In genomic region chr15:74545776-74546656, GRCh38 we compare ENCODE assay signal across 1 cellular context.
TF ChIP-seq lines count a peak whose summit lies in the region.

No MANE protein-coding gene starts in this region.

TF ChIP-seq in HEK293, 187 proteins besides CTCF, POLR2A, EP300 and RAD21 (continued from another document and continues in another):
- TF ChIP-seq KLF10 (tag by site-specific recombination; IDR thresholded peaks at IDR 0.05) (peak; percentile 100), ZNF514 (tag by site-specific recombination; IDR thresholded peaks at IDR 0.05) (no peak), ZNF26 (tag by site-specific recombination; IDR thresholded peaks at IDR 0.05) (no peak), ZNF830 (tag by site-specific recombination; IDR thresholded peaks at IDR 0.05; ENCODE audit: low read depth) (no peak), ZNF132 (tag by site-specific recombination; IDR thresholded peaks at IDR 0.05; ENCODE audit: borderline replicate concordance) (no peak), ZNF239 (tag by site-specific recombination; IDR thresholded peaks at IDR 0.05) (no peak), ZSCAN4 (tag by site-specific recombination; IDR thresholded peaks at IDR 0.05) (peak; percentile 97), ZNF664 (tag by site-specific recombination; IDR thresholded peaks at IDR 0.05) (peak; percentile 89; the same call in 1 of the 2 replicates), REPIN1 (tag by site-specific recombination; IDR thresholded peaks at IDR 0.05; ENCODE audit: low read depth) (no peak; the same call in 1 of the 2 replicates), ZNF366 (tag by site-specific recombination; conservative IDR thresholded peaks at IDR 0.05) (peak; percentile 98), ZNF140 (tag by site-specific recombination; IDR thresholded peaks at IDR 0.05) (no peak), ZIC2 (tag by site-specific recombination; IDR thresholded peaks at IDR 0.05) (peak; percentile 99), WT1 (tag by site-specific recombination; IDR thresholded peaks at IDR 0.05) (peak; percentile 97), ZNF48 (tag by site-specific recombination; IDR thresholded peaks at IDR 0.05) (no peak), REST (tag by site-specific recombination; IDR thresholded peaks at IDR 0.05) (no peak; the same call in 1 of the 2 replicates), ZFP3 (tag by site-specific recombination; IDR thresholded peaks at IDR 0.05; ENCODE audit: low read depth) (peak; percentile 68; the same call in 1 of the 2 replicates), ZNF404 (tag by site-specific recombination; IDR thresholded peaks at IDR 0.05) (no peak), MEIS1 (CRISPR knock-in tag; IDR thresholded peaks at IDR 0.05; ENCODE audit: borderline replicate concordance) (peak; percentile 65; the same call in 1 of the 2 replicates), ZNF350 (tag by site-specific recombination; IDR thresholded peaks at IDR 0.05) (no peak), ZFP69B (tag by site-specific recombination; IDR thresholded peaks at IDR 0.05) (peak; percentile 95), ZNF174 (tag by site-specific recombination; IDR thresholded peaks at IDR 0.05) (no peak), ZNF843 (tag by site-specific recombination; IDR thresholded peaks at IDR 0.05) (peak; percentile 99), ZNF555 (tag by site-specific recombination; conservative IDR thresholded peaks at IDR 0.05) (no peak), TCF7L2 (IDR thresholded peaks at IDR 0.05; ENCODE audit: borderline replicate concordance, low read depth, low read length) (peak; percentile 91), ZNF16 (tag by site-specific recombination; IDR thresholded peaks at IDR 0.05; ENCODE audit: low read depth) (no peak), ZNF776 (tag by site-specific recombination; IDR thresholded peaks at IDR 0.05; ENCODE audit: borderline replicate concordance) (no peak), ZNF473 (tag by site-specific recombination; IDR thresholded peaks at IDR 0.05) (no peak), ZNF292 (tag by site-specific recombination; IDR thresholded peaks at IDR 0.05; ENCODE audit: borderline replicate concordance, low read depth) (no peak), ZBTB21 (tag by site-specific recombination; IDR thresholded peaks at IDR 0.05) (peak; percentile 97), ZNF2 (tag by site-specific recombination; IDR thresholded peaks at IDR 0.05) (peak; percentile 98), HOXC10 (CRISPR knock-in tag; IDR thresholded peaks at IDR 0.05) (peak; percentile 79; the same call in 1 of the 2 replicates), ZNF701 (tag by site-specific recombination; IDR thresholded peaks at IDR 0.05) (no peak), ZNF549 (tag by site-specific recombination; IDR thresholded peaks at IDR 0.05) (no peak), ZNF354C (tag by site-specific recombination; IDR thresholded peaks at IDR 0.05; ENCODE audit: borderline replicate concordance, low read depth) (peak; percentile 14; the same call in 1 of the 2 replicates), ZNF610 (tag by site-specific recombination; IDR thresholded peaks at IDR 0.05; ENCODE audit: borderline replicate concordance) (peak; percentile 96), ZNF707 (tag by site-specific recombination; IDR thresholded peaks at IDR 0.05) (no peak), ZNF221 (tag by site-specific recombination; IDR thresholded peaks at IDR 0.05; ENCODE audit: borderline replicate concordance) (peak; percentile 85; the same call in 1 of the 2 replicates), MYNN (tag by site-specific recombination; IDR thresholded peaks at IDR 0.05; ENCODE audit: borderline replicate concordance) (peak; percentile 78; the same call in 1 of the 2 replicates), ZNF629 (tag by site-specific recombination; IDR thresholded peaks at IDR 0.05) (peak; percentile 99), ZNF157 (tag by site-specific recombination; IDR thresholded peaks at IDR 0.05) (peak; percentile 71), ZNF600 (tag by site-specific recombination; IDR thresholded peaks at IDR 0.05) (peak; percentile 100), ZNF121 (tag by site-specific recombination; IDR thresholded peaks at IDR 0.05) (peak; percentile 66; the same call in 1 of the 2 replicates), ZNF19 (tag by site-specific recombination; IDR thresholded peaks at IDR 0.05; ENCODE audit: low read depth) (peak; percentile 54; the same call in 1 of the 2 replicates), ZBTB26 (tag by site-specific recombination; optimal IDR thresholded peaks at IDR 0.05) (peak; percentile 77), MZF1 (tag by site-specific recombination; IDR thresholded peaks at IDR 0.05; ENCODE audit: borderline replicate concordance) (peak; percentile 88), ZNF792 (tag by site-specific recombination; IDR thresholded peaks at IDR 0.05) (peak; percentile 89), GLI4 (tag by site-specific recombination; IDR thresholded peaks at IDR 0.05) (peak; percentile 81; the same call in 1 of the 2 replicates), ZBTB11 (tag by site-specific recombination; conservative IDR thresholded peaks at IDR 0.05; ENCODE audit: low read depth) (peak; percentile 60), ZBTB6 (tag by site-specific recombination; IDR thresholded peaks at IDR 0.05) (peak; percentile 86), ZNF777 (tag by site-specific recombination; IDR thresholded peaks at IDR 0.05; ENCODE audit: borderline replicate concordance) (no peak), ZBTB49 (tag by site-specific recombination; IDR thresholded peaks at IDR 0.05; ENCODE audit: low read depth) (no peak), ZNF133 (tag by site-specific recombination; IDR thresholded peaks at IDR 0.05) (peak; percentile 81), ZEB2 (tag by site-specific recombination; IDR thresholded peaks at IDR 0.05) (peak; percentile 100), ZNF704 (tag by site-specific recombination; IDR thresholded peaks at IDR 0.05) (peak; percentile 91), ZNF623 (tag by site-specific recombination; IDR thresholded peaks at IDR 0.05) (peak; percentile 67), ZNF223 (tag by site-specific recombination; IDR thresholded peaks at IDR 0.05) (no peak)
